In the genomic region with DNA sequence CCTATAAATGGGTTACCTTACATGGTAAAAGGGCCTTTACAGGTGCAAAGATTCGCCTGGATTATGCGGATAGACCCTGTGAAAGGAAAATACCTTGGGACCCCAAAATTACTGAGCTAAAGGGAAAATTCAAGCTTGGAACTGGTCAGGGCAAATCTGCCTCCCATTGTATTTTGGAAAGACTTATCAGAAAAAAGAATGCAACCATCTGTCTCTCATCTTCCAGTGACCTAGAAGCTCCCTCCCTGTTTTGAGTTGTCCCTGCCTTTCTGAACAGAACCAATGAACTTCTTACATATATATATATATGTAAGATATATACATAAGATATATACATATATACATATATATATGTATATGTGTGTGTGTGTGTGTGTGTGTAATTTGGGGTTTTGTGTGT, we compare ENCODE assay signal across 3 cellular contexts.
"Had no signal": no experiment of that assay in that cellular context is flagged by ENCODE, and none has a peak within 500 bp of the region (broad histone marks: within the 10 kb centered on the region; RNA-seq: fewer than 3 reads in every experiment).

No MANE protein-coding gene starts in this region.

- ATAC-seq: GM12878 had no signal

- DNase-seq: GDM1, GF-D8 had no signal
